ENCODE assay signal across 8 cellular contexts in genomic region chr3:186567072-186567921, GRCh38. TPM values are rescaled to one million over a fixed set of nuclear protein-coding genes. Genes with fewer than 3 reads are reported as not detected.
DNase-seq lines count a peak whose midpoint lies in the region; ATAC-seq lines count a peak whose summit lies in the region.

TBCCD1 (minus strand) TSS chr3:186567339; CDS start chr3:186564329, 3,010 bp downstream.

- no peaks in the 10 kb centered on the region for H3K9me3 Mint-ChIP-seq in immature natural killer cell

- peak within 1 kb of the TSS; percentile 84 for H3K27ac ChIP-seq in caudate nucleus (ENCODE audit: low read depth, low read length)

- H3K27ac Mint-ChIP-seq in immature natural killer cell, result peak within 1 kb of the TSS; percentile 90 to 98 (median 96)

- ATAC-seq in GM18909 (IDR thresholded peaks at IDR 0.05; ENCODE audit: poor library complexity, unreplicated experiment), result peak; percentile 53
- ATAC-seq in HG03159 (IDR thresholded peaks at IDR 0.05; ENCODE audit: unreplicated experiment), result peak; percentile 40

- H3K36me3 Mint-ChIP-seq in immature natural killer cell, result peaks cover 3 to 4% (median 4%) of the 10 kb centered on the region in 3 donors

- H3K27me3 Mint-ChIP-seq in immature natural killer cell (ENCODE audit: low read depth in 3 of 3), result peaks cover 9 to 19% (median 16%) of the 10 kb centered on the region in 3 donors

- peak within 1 kb of the TSS; percentile 87 to 95 (median 89) for H3K4me3 Mint-ChIP-seq in immature natural killer cell

- peaks cover 60 to 76% of the 10 kb centered on the region in 2 donors for H3K4me1 Mint-ChIP-seq in immature natural killer cell

- DNase-seq in AG08395 (ENCODE audit: low spot score), result peak; percentile 92
- peak; percentile 88 for DNase-seq in NCI-H2227 treated with DMSO at 0.1 percent for 48 hours (lab: John Stamatoyannopoulos, UW)
- peak; percentile 89 to 96 (median 90) for DNase-seq in activated CD4-positive, CD25-positive, alpha-beta regulatory T cell (lab: John Stamatoyannopoulos, UW)
- peak; percentile 16 to 95 (median 87) for DNase-seq in caudate nucleus (lab: John Stamatoyannopoulos, UW)
- peak; percentile 97 to 98 (median 97) for DNase-seq in immature natural killer cell
- peak; percentile 65 for DNase-seq in smooth muscle cell of the brain vasculature (ENCODE audit: low read depth, low spot score)

RNA-seq across cellular contexts. Expression of gene TBCCD1, which starts in this region (rescaled TPM):
- polyA plus RNA-seq in immature natural killer cell, result 10 to 100 TPM; 18.8 to 32.4 (median 21.6) TPM

Comparison
In these comparisons a context has a peak if more than half of its experiments do, and no peak if none do; other contexts are left out.
1. Peak in every context shown above with its lines: DNase-seq, ATAC-seq and H3K27ac ChIP-seq.